ENCODE assay signal across 11 cellular contexts in genomic region chr12:106090586-106091411, GRCh38. TPM values are rescaled to one million over a fixed set of nuclear protein-coding genes. Genes with fewer than 3 reads are reported as not detected.
A peak's percentile ranks its signal among the peaks of the same experiment; 100 is the strongest.
DNase-seq lines count a peak whose midpoint lies in the region; ATAC-seq and TF ChIP-seq lines count a peak whose summit lies in the region.
"Had no signal": no experiment of that assay in that cellular context is flagged by ENCODE, and none has a peak within 500 bp of the region (broad histone marks: within the 10 kb centered on the region; RNA-seq: fewer than 3 reads in every experiment).

No MANE protein-coding gene starts in this region.

- TF ChIP-seq CTCF in brain (conservative IDR thresholded peaks at IDR 0.05): no peak

- no peak overlapping the region for H3K4me3 Mint-ChIP-seq in brain
- H3K4me3 Mint-ChIP-seq: activated T-helper 1 cell treated with anti-CD3 and anti-CD28 coated beads, Interleukin-12 subunit alpha, Interleukin-12 subunit beta, Interleukin-2, Interleukin-4 antibody, amounts not matched to agents 30 ng/mL and 10 ng/mL and 1 ng/mL, durations not matched to agents 14 hours and 24 hours and 36 hours had no signal

- peaks cover 29% of the 10 kb centered on the region for H3K4me1 Mint-ChIP-seq in brain

- H3K36me3 Mint-ChIP-seq in brain: peaks cover 36% of the 10 kb centered on the region

- DNase-seq in EL (peak; percentile 82), cardiac septum (ENCODE audit: low spot score) (peak; percentile 85), sciatic nerve (ENCODE audit: low spot score) (no peak), NCI-H446 treated with DMSO at 0.1 percent for 48 hours (lab: John Stamatoyannopoulos, UW) (no peak), HuH-7 (ENCODE audit: low spot score) (no peak), NCI-H1105 treated with DMSO at 0.1 percent for 48 hours (lab: John Stamatoyannopoulos, UW) (no peak), NCI-H69 (lab: John Stamatoyannopoulos, UW) (no peak)
- DNase-seq: COR-L47; stimulated activated CD4-positive, alpha-beta T cell treated with anti-CD3 and anti-CD28 coated beads, Interleukin-1b, Interleukin-23, amount 100 ng/mL, for 48 hours had no signal

- H3K9me3 Mint-ChIP-seq in brain: no peaks in the 10 kb centered on the region
- H3K9me3 Mint-ChIP-seq: activated T-helper 1 cell treated with anti-CD3 and anti-CD28 coated beads, Interleukin-12 subunit alpha, Interleukin-12 subunit beta, Interleukin-2, Interleukin-4 antibody, amounts not matched to agents 30 ng/mL and 10 ng/mL and 1 ng/mL, durations not matched to agents 14 hours and 24 hours and 36 hours had no signal

- intact Hi-C loops in cardiac septum (cut with DNase I): loop anchor here (2.0 to 5.0 kb wide), 2 partner anchors 44 to 853 kb away; partner anchors contain the start of gene APPL2
- intact Hi-C loops in sciatic nerve (cut with DNase I): no loop called here

- ATAC-seq in sciatic nerve: peak; percentile 73

- H3K27me3 Mint-ChIP-seq in brain: no peaks in the 10 kb centered on the region

- peak overlapping the region in 4 of 5 experiments; percentile 44 to 81 (median 78) for H3K27ac Mint-ChIP-seq in brain
- H3K27ac Mint-ChIP-seq: activated T-helper 1 cell treated with anti-CD3 and anti-CD28 coated beads, Interleukin-12 subunit alpha, Interleukin-12 subunit beta, Interleukin-2, Interleukin-4 antibody, amounts not matched to agents 30 ng/mL and 10 ng/mL and 1 ng/mL, durations not matched to agents 14 hours and 24 hours and 36 hours had no signal

RNA-seq across cellular contexts. Expression of gene NUAK1, which starts 48.0 kb away (rescaled TPM):
- 11.5 TPM for polyA plus RNA-seq in brain (ENCODE audit: insufficient read depth, low read depth, low replicate concordance)
- 66.8 TPM for total RNA-seq in cardiac septum
- 38.6 TPM for total RNA-seq in sciatic nerve
- total RNA-seq: activated T-helper 1 cell treated with anti-CD3 and anti-CD28 coated beads, Interleukin-12 subunit alpha, Interleukin-12 subunit beta, Interleukin-2, Interleukin-4 antibody, amounts not matched to agents 30 ng/mL and 10 ng/mL and 1 ng/mL, durations not matched to agents 14 hours and 24 hours and 36 hours had no signal

Comparison
In these comparisons a context has a peak if more than half of its experiments do, and no peak if none do; other contexts are left out.
1. DNase-seq: peak in EL (single experiment) and cardiac septum (single experiment); none in sciatic nerve (single experiment), NCI-H446 treated with DMSO at 0.1 percent for 48 hours (single experiment), HuH-7 (single experiment), NCI-H1105 treated with DMSO at 0.1 percent for 48 hours (single experiment) and NCI-H69 (single experiment).